12 cellular contexts compared by ENCODE assay signal in the genomic region with DNA sequence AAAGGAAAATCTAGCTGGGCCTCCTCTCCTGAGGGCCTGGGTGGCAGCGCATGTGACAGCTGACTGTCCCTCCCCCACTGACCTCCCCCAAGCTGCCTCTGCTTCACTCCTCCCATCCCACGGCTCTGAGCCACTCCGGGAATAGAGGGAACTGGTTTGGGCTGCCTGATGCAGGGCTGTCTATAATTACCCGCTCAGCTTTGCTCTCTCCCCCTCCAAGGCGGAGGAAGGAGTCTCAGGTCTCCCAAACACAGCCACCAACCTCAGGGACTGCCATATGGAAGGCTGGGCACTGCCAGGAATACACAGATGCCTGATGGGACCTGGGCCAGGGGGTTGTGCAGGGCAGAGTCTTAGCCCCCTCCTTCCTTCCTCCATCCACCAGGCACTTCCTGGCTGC. TPM values are rescaled to one million over a fixed set of nuclear protein-coding genes. Genes with fewer than 3 reads are reported as not detected.
DNase-seq lines count a peak whose midpoint lies in the region; ATAC-seq and TF ChIP-seq lines count a peak whose summit lies in the region.
"Had no signal": no experiment of that assay in that cellular context is flagged by ENCODE, and none has a peak within 500 bp of the region (broad histone marks: within the 10 kb centered on the region; RNA-seq: fewer than 3 reads in every experiment).

No MANE protein-coding gene starts in this region.

- intact Hi-C loops in MCF 10A (cut with micrococcal nuclease), result no loop called here
- intact Hi-C loops in upper lobe of right lung (cut with DNase I), result no loop called here

- H3K27ac Mint-ChIP-seq in MCF 10A (ENCODE audit: low read depth, unreplicated experiment) (no peak overlapping the region), endodermal cell (peak overlapping the region; percentile 30)
- H3K27ac Mint-ChIP-seq: activated T-cell treated with anti-CD3 and anti-CD28 coated beads, Interleukin-2, amount 50 U/mL, for 72 hours had no signal

- H3K27me3 ChIP-seq in endodermal cell (ENCODE audit: control insufficient read depth, insufficient read depth, low read length, poor library complexity, severe bottlenecking) (no peaks in the 10 kb centered on the region), upper lobe of right lung (no peaks in the 10 kb centered on the region)

- no peak overlapping the region for H3K9ac ChIP-seq in endodermal cell (ENCODE audit: extremely low read depth, low read length, poor library complexity, severe bottlenecking)

- BruUV-seq in MCF 10A (replicated peaks; lab: Mats Ljungman, UMichigan), result no TSS peak

- no peaks in the 10 kb centered on the region for H3K4me1 ChIP-seq in endodermal cell (ENCODE audit: control insufficient read depth, insufficient read depth, low read length)
- peaks cover 54% of the 10 kb centered on the region for H3K4me1 ChIP-seq in upper lobe of right lung

- H3K36me3 ChIP-seq in endodermal cell (ENCODE audit: control insufficient read depth, insufficient read depth, low read length) (peaks cover 28% of the 10 kb centered on the region), upper lobe of right lung (peaks cover 39% of the 10 kb centered on the region)

- CTCF ChIA-PET in MCF 10A (lab: Yijun Ruan, JAX), result interaction anchor here (0.6 to 1.0 kb wide), 4 partner anchors 39 to 189 kb away, joined by 3 to 4 read pairs (median 3); no protein-coding TSS in a partner anchor

- 91% methylated on average over 5 of the region's 5 CpGs; no CpG with 5 or more reads in 1 of the 2 experiments for WGBS in endodermal cell (ENCODE audit: insufficient coverage in 1 of 2, insufficient read length in 1 of 2), 2 experiments

- H3K9me3 Mint-ChIP-seq in MCF 10A (ENCODE audit: unreplicated experiment) (no peaks in the 10 kb centered on the region), endodermal cell (no peaks in the 10 kb centered on the region)
- H3K9me3 Mint-ChIP-seq: activated T-cell treated with anti-CD3 and anti-CD28 coated beads, Interleukin-2, amount 50 U/mL, for 72 hours had no signal

- H3K36me3 Mint-ChIP-seq in MCF 10A (ENCODE audit: insufficient read depth, unreplicated experiment), result peaks cover 22% of the 10 kb centered on the region
- H3K36me3 Mint-ChIP-seq in endodermal cell (ENCODE audit: low read depth), result peaks cover 13% of the 10 kb centered on the region

- no peaks in the 10 kb centered on the region for H3K27me3 Mint-ChIP-seq in MCF 10A (ENCODE audit: insufficient read depth, unreplicated experiment)
- no peaks in the 10 kb centered on the region for H3K27me3 Mint-ChIP-seq in endodermal cell (ENCODE audit: insufficient read depth)

- POLR2A ChIA-PET in MCF 10A (lab: Yijun Ruan, JAX), result interaction anchor here (0.5 to 0.6 kb wide), 2 partner anchors 101 to 181 kb away, joined by 3 to 4 read pairs; no protein-coding TSS in a partner anchor

- in situ Hi-C loops in T47D (cut with HindIII; ENCODE audit: low pct_unique_long_range_greater_than_20kb, low sequenced_read_pairs), result no loop called here

- ATAC-seq in upper lobe of right lung, result peak; percentile 37
- ATAC-seq in GM19397 (IDR thresholded peaks at IDR 0.05; ENCODE audit: unreplicated experiment), result no peak
- ATAC-seq: activated T-cell treated with anti-CD3 and anti-CD28 coated beads, Interleukin-2, amount 50 U/mL, for 72 hours had no signal

- H3K4me3 Mint-ChIP-seq in MCF 10A (ENCODE audit: unreplicated experiment) (no peak overlapping the region), endodermal cell (no peak overlapping the region)
- H3K4me3 Mint-ChIP-seq: activated T-cell treated with anti-CD3 and anti-CD28 coated beads, Interleukin-2, amount 50 U/mL, for 72 hours had no signal

- TF ChIP-seq CTCF in MCF 10A (IDR thresholded peaks at IDR 0.05; ENCODE audit: unreplicated experiment) (no peak), endodermal cell (conservative IDR thresholded peaks at IDR 0.05) (no peak), upper lobe of right lung (IDR thresholded peaks at IDR 0.05) (no peak)

- H3K4me3 ChIP-seq in endodermal cell (ENCODE audit: low read length) (no peak overlapping the region), upper lobe of right lung (no peak overlapping the region)

- DNase-seq in T47D (ENCODE audit: low read depth in 1 of 2, low spot score in 1 of 2) (peak; percentile 41 to 90), MCF 10A (ENCODE audit: unreplicated experiment) (no peak), endodermal cell (no peak), myocyte (ENCODE audit: low read depth) (peak; percentile 91), upper lobe of right lung (no peak), CD1c-positive myeloid dendritic cell (ENCODE audit: extremely low spot score) (no peak), iPS-NIHi7 (ENCODE audit: extremely low spot score) (no peak)
- DNase-seq: activated T-cell treated with anti-CD3 and anti-CD28 coated beads, Interleukin-2, amount 50 U/mL, for 72 hours; foreskin melanocyte; NCI-H1436 had no signal

- H3K27ac ChIP-seq in endodermal cell (ENCODE audit: low read depth, low read length), result no peak overlapping the region
- no peak overlapping the region for H3K27ac ChIP-seq in upper lobe of right lung

- H3K9me3 ChIP-seq in endodermal cell (ENCODE audit: control insufficient read depth, low read length) (no peaks in the 10 kb centered on the region), upper lobe of right lung (no peaks in the 10 kb centered on the region)

- H3K4me1 Mint-ChIP-seq in MCF 10A (ENCODE audit: insufficient read depth, unreplicated experiment) (peaks cover 23% of the 10 kb centered on the region), endodermal cell (peaks cover 3% of the 10 kb centered on the region)

RNA-seq across cellular contexts. Expression of a gene that starts 7.8 kb away (rescaled TPM):
- total RNA-seq in MCF 10A (2022), result 72.1 and 73.2 TPM in 2 replicates
- 10 to 100 TPM; 66.0 to 73.9 TPM for total RNA-seq in endodermal cell
- polyA plus RNA-seq in endodermal cell (2013, experiment 1 of 2), result 65.0 TPM
- polyA plus RNA-seq in endodermal cell (2013, experiment 2 of 2), result 52.9 TPM
- 195 and 246 TPM in 2 replicates for total RNA-seq in myocyte
- 153 TPM for polyA plus RNA-seq in myocyte (2012)
- total RNA-seq in upper lobe of right lung, result 134 TPM

RNA-seq across cellular contexts. Expression of a gene that starts 23.0 kb away (rescaled TPM):
- total RNA-seq in MCF 10A (2022) (9.7 and 17.6 TPM in 2 replicates), endodermal cell (10 to 100 TPM; 14.7 to 22.9 TPM), myocyte (5.7 and 12.5 TPM in 2 replicates), upper lobe of right lung (9.3 TPM)
- polyA plus RNA-seq in endodermal cell (2013, experiment 1 of 2), result 21.8 TPM
- polyA plus RNA-seq in endodermal cell (2013, experiment 2 of 2), result 15.8 TPM
- polyA plus RNA-seq in myocyte (2012), result 12.6 TPM

RNA-seq across cellular contexts. Expression of a gene that starts 35.3 kb away (rescaled TPM):
- 0.54 TPM in 1 of 2 replicates, not detected in the other for total RNA-seq in MCF 10A (2022)
- 1 to 10 TPM; 2.5 to 3.6 TPM for total RNA-seq in endodermal cell
- polyA plus RNA-seq in endodermal cell (2013, experiment 1 of 2), result 4.1 TPM
- polyA plus RNA-seq in endodermal cell (2013, experiment 2 of 2), result 2.6 TPM
- total RNA-seq in myocyte, result not detected in 2 replicates
- polyA plus RNA-seq in myocyte (2012), result 0.08 TPM
- total RNA-seq in upper lobe of right lung, result 0.23 TPM
- total RNA-seq: HT1080 had no signal

Comparison
In these comparisons a context has a peak if more than half of its experiments do, and no peak if none do; other contexts are left out.
1. DNase-seq: peak in T47D (2 of 2) and myocyte (single experiment); none in MCF 10A (single experiment), endodermal cell (single experiment), upper lobe of right lung (single experiment), CD1c-positive myeloid dendritic cell (single experiment) and iPS-NIHi7 (single experiment).